ENCODE assay signal across 8 cellular contexts in genomic region chr1:155051777-155052398, GRCh38. TPM values are rescaled to one million over a fixed set of nuclear protein-coding genes. Genes with fewer than 3 reads are reported as not detected.
DNase-seq lines count a peak whose midpoint lies in the region; ATAC-seq, FAIRE-seq and TF ChIP-seq lines count a peak whose summit lies in the region.

No MANE protein-coding gene starts in this region.

- TF ChIP-seq CTCF in Calu3 (IDR thresholded peaks at IDR 0.05; ENCODE audit: unreplicated experiment) = no peak

- peak overlapping the region; percentile 88 for H3K9ac ChIP-seq in neuronal stem cell (ENCODE audit: low read depth, low read length, poor library complexity)

- peak overlapping the region; percentile 91 for H3K4me3 Mint-ChIP-seq in Calu3 (ENCODE audit: low read depth, unreplicated experiment)

- H3K9me3 Mint-ChIP-seq in Calu3 (ENCODE audit: low read depth, unreplicated experiment) = no peaks in the 10 kb centered on the region

- H3K4me3 ChIP-seq in neuronal stem cell (ENCODE audit: low read length in 2 of 2) = peak overlapping the region; percentile 68 to 92

- H2BK5ac ChIP-seq in neuronal stem cell (ENCODE audit: low read length) = peak overlapping the region; percentile 54

- no peak overlapping the region for H4K8ac ChIP-seq in neuronal stem cell (ENCODE audit: low read depth, low read length)

- H3K4ac ChIP-seq in neuronal stem cell (ENCODE audit: low read length) = no peak overlapping the region

- H4K91ac ChIP-seq in neuronal stem cell (ENCODE audit: low read depth, low read length, poor library complexity) = no peak overlapping the region

- no peak overlapping the region for H3K14ac ChIP-seq in neuronal stem cell (ENCODE audit: low read length)

- no peaks in the 10 kb centered on the region for H3K79me1 ChIP-seq in neuronal stem cell (ENCODE audit: low read depth, low read length)

- H2BK15ac ChIP-seq in neuronal stem cell (ENCODE audit: low read length) = peak overlapping the region; percentile 54

- ATAC-seq in HG02763 (IDR thresholded peaks at IDR 0.05; ENCODE audit: unreplicated experiment) (peak; percentile 8), GM19328 (IDR thresholded peaks at IDR 0.05; ENCODE audit: unreplicated experiment) (no peak)

- FAIRE-seq in RCC 7860 (lab: Jason Lieb, UNC) = no peak
- no peak for FAIRE-seq in frontal cortex (lab: Jason Lieb, UNC)

- no peak overlapping the region for H2BK12ac ChIP-seq in neuronal stem cell (ENCODE audit: low read length)

- H2BK120ac ChIP-seq in neuronal stem cell (ENCODE audit: low read depth, low read length) = no peak overlapping the region

- peak overlapping the region; percentile 76 for H2AK5ac ChIP-seq in neuronal stem cell (ENCODE audit: low read depth, low read length)

- H3K23ac ChIP-seq in neuronal stem cell (ENCODE audit: low read depth, low read length, poor library complexity) = peak overlapping the region; percentile 8

- peak; percentile 49 for DNase-seq in Calu3
- DNase-seq in RCC 7860 (ENCODE audit: low spot score) = peak; percentile 14
- peak; percentile 55 for DNase-seq in activated naive CD4-positive, alpha-beta T cell treated with Interleukin-2 at 50 U/mL for 16 hours
- DNase-seq in frontal cortex (ENCODE audit: low spot score in 2 of 2) = peak; percentile 64 to 68
- no peak for DNase-seq in neuronal stem cell (ENCODE audit: low spot score)
- no peak for DNase-seq in SK-N-DZ (ENCODE audit: low spot score)

- intact Hi-C loops in Calu3 (cut with micrococcal nuclease; ENCODE audit: unreplicated experiment) = loop anchor here (10.0 kb wide), 1 partner anchor 47 kb away; the partner anchor contains the start of gene ZBTB7B

- peaks cover 36% of the 10 kb centered on the region for H3K36me3 Mint-ChIP-seq in Calu3 (ENCODE audit: insufficient read depth, unreplicated experiment)

- peaks cover 24% of the 10 kb centered on the region for H3K4me1 Mint-ChIP-seq in Calu3 (ENCODE audit: low read depth, unreplicated experiment)

- peak overlapping the region; percentile 92 for H3K4me2 ChIP-seq in neuronal stem cell (ENCODE audit: insufficient read depth, low read length, poor library complexity, severe bottlenecking)

- no peaks in the 10 kb centered on the region for H3K27me3 Mint-ChIP-seq in Calu3 (ENCODE audit: unreplicated experiment)

- peaks cover 14 to 30% of the 10 kb centered on the region in 2 donors for H3K36me3 ChIP-seq in neuronal stem cell (replicated peaks in 1 of 2; ENCODE audit: control insufficient read depth in 2 of 2, insufficient read depth in 2 of 2, low read length in 2 of 2)

- CTCF ChIA-PET in Calu3 (lab: Charles Lee) = interaction anchor here (0.6 to 2.5 kb wide), 8 partner anchors 10 to 813 kb away, joined by 3 to 11 read pairs (median 4); partner anchors contain the start of genes PBXIP1 and PYGO2

- H2AFZ ChIP-seq in neuronal stem cell (ENCODE audit: low read length) = peak overlapping the region; percentile 95

- no peaks in the 10 kb centered on the region for H3K27me3 ChIP-seq in neuronal stem cell (ENCODE audit: control insufficient read depth in 3 of 3, insufficient read depth in 3 of 3, low read depth in 1 of 3, low read length in 3 of 3)

- H3K18ac ChIP-seq in neuronal stem cell (ENCODE audit: low read length) = peak overlapping the region; percentile 78

- H3K27ac ChIP-seq in neuronal stem cell (replicated peaks; ENCODE audit: low read length) = no peak overlapping the region

- H3K27ac Mint-ChIP-seq in Calu3 (ENCODE audit: unreplicated experiment) = peak overlapping the region; percentile 68

- no peaks in the 10 kb centered on the region for H3K9me3 ChIP-seq in neuronal stem cell (replicated peaks in 1 of 2; ENCODE audit: control insufficient read depth in 2 of 2, insufficient read depth in 1 of 2, low read depth in 1 of 2, low read length in 2 of 2)

- WGBS in neuronal stem cell (ENCODE audit: extremely low coverage in 2 of 2, insufficient read length in 2 of 2, insufficient replicate concordance in 1 of 2), 2 donors = no CpG with 5 or more reads among the region's 27 CpGs

- peaks cover 17% of the 10 kb centered on the region in 2 donors for H3K4me1 ChIP-seq in neuronal stem cell (ENCODE audit: control insufficient read depth in 2 of 2, insufficient read depth in 1 of 2, low read depth in 1 of 2, low read length in 2 of 2)

- BruUV-seq in Calu3 (replicated peaks; lab: Mats Ljungman, UMichigan) = no TSS peak

RNA-seq across cellular contexts. Expression of gene ADAM15, which starts 0.8 kb away (rescaled TPM):
- total RNA-seq in Calu3 (2022) = 99.1 and 103 TPM in 2 replicates
- total RNA-seq in frontal cortex = 11.8 TPM
- 32.1 TPM for polyA plus RNA-seq in neuronal stem cell (2013, experiment 1 of 2)
- polyA plus RNA-seq in neuronal stem cell (2013, experiment 2 of 2) = 31.7 TPM
- 55.4 and 55.5 TPM in 2 replicates for polyA plus RNA-seq in SK-N-DZ (2014; cell fraction: cytosol; rRNA removed)
- polyA plus RNA-seq in SK-N-DZ (2014; cell fraction: nucleus; rRNA removed) = 227 and 243 TPM in 2 replicates

RNA-seq across cellular contexts. Expression of gene EFNA4, which starts 11.7 kb away (rescaled TPM):
- total RNA-seq in Calu3 (2022) (12.6 and 13.9 TPM in 2 replicates), frontal cortex (0.82 TPM)
- polyA plus RNA-seq in neuronal stem cell (2013, experiment 1 of 2) = 24.6 TPM
- polyA plus RNA-seq in neuronal stem cell (2013, experiment 2 of 2) = 24.2 TPM
- 12.7 and 13.3 TPM in 2 replicates for polyA plus RNA-seq in SK-N-DZ (2014; cell fraction: cytosol; rRNA removed)
- polyA plus RNA-seq in SK-N-DZ (2014; cell fraction: nucleus; rRNA removed) = 9.2 and 10.1 TPM in 2 replicates

RNA-seq across cellular contexts. Expression of gene DCST1, which starts 18.3 kb away (rescaled TPM):
- total RNA-seq in Calu3 (2022) = 0.17 TPM in 1 of 2 replicates, not detected in the other
- total RNA-seq in frontal cortex = not detected
- polyA plus RNA-seq in neuronal stem cell (2013, experiment 1 of 2) = 0.03 TPM
- polyA plus RNA-seq in neuronal stem cell (2013, experiment 2 of 2) = 0.06 TPM
- 0.05 TPM in 1 of 2 replicates, not detected in the other for polyA plus RNA-seq in SK-N-DZ (2014; cell fraction: cytosol; rRNA removed)
- not detected in 2 replicates for polyA plus RNA-seq in SK-N-DZ (2014; cell fraction: nucleus; rRNA removed)

RNA-seq across cellular contexts. Expression of gene DCST2, which starts 18.3 kb away (rescaled TPM):
- total RNA-seq in Calu3 (2022) = 1.4 and 1.5 TPM in 2 replicates
- under 0.01 TPM for total RNA-seq in frontal cortex
- polyA plus RNA-seq in neuronal stem cell (2013, experiment 1 of 2) = 2.7 TPM
- 2.2 TPM for polyA plus RNA-seq in neuronal stem cell (2013, experiment 2 of 2)
- polyA plus RNA-seq in SK-N-DZ (2014; cell fraction: cytosol; rRNA removed) = 0.28 TPM in 1 of 2 replicates, not detected in the other
- 0.19 and 2.3 TPM in 2 replicates for polyA plus RNA-seq in SK-N-DZ (2014; cell fraction: nucleus; rRNA removed)

RNA-seq across cellular contexts. Expression of gene EFNA3, which starts 26.7 kb away (rescaled TPM):
- 1.7 and 3.4 TPM in 2 replicates for total RNA-seq in Calu3 (2022)
- 9.8 TPM for total RNA-seq in frontal cortex
- 15.2 TPM for polyA plus RNA-seq in neuronal stem cell (2013, experiment 1 of 2)
- polyA plus RNA-seq in neuronal stem cell (2013, experiment 2 of 2) = 14.6 TPM
- 13.3 and 15.9 TPM in 2 replicates for polyA plus RNA-seq in SK-N-DZ (2014; cell fraction: cytosol; rRNA removed)
- polyA plus RNA-seq in SK-N-DZ (2014; cell fraction: nucleus; rRNA removed) = 10.2 and 10.5 TPM in 2 replicates

Comparison
In these comparisons a context has a peak if more than half of its experiments do, and no peak if none do; other contexts are left out.
1. DNase-seq: peak in Calu3 (single experiment), RCC 7860 (single experiment), activated naive CD4-positive, alpha-beta T cell treated with Interleukin-2 at 50 U/mL for 16 hours (single experiment) and frontal cortex (2 of 2); none in neuronal stem cell (single experiment) and SK-N-DZ (single experiment).